Comparison of ENCODE assay signal across 7 cellular contexts in genomic region chrX:24150051-24150790, GRCh38. TPM values are rescaled to one million over a fixed set of nuclear protein-coding genes. Genes with fewer than 3 reads are reported as not detected.
DNase-seq lines count a peak whose midpoint lies in the region; ATAC-seq and TF ChIP-seq lines count a peak whose summit lies in the region.

No MANE protein-coding gene starts in this region.

- peaks cover 3 to 51% of the 10 kb centered on the region in 2 donors for H3K4me1 ChIP-seq in ascending aorta

- H3K9me3 ChIP-seq in ascending aorta, result no peaks in the 10 kb centered on the region

- no peaks in the 10 kb centered on the region for H3K27me3 ChIP-seq in ascending aorta

- peak overlapping the region; percentile 99 to 100 for H3K27ac ChIP-seq in ascending aorta

- peaks cover 0 to 4% of the 10 kb centered on the region in 2 donors for H3K36me3 ChIP-seq in ascending aorta

- peak; percentile 51 for TF ChIP-seq CTCF in GM13977 (IDR thresholded peaks at IDR 0.05; ENCODE audit: extremely low read depth, insufficient read depth, missing control alignments)
- TF ChIP-seq CTCF in ascending aorta (IDR thresholded peaks at IDR 0.05), result peak; percentile 49 to 62 (median 57)

- in situ Hi-C loops in GM13977 (cut with MboI; ENCODE audit: low pct_unique_long_range_greater_than_20kb, low sequenced_read_pairs, unreplicated experiment), result no loop called here

- intact Hi-C loops in ascending aorta (cut with DNase I), result loop anchor here (1.0 to 5.0 kb wide), 4 partner anchors 52 to 241 kb away; partner anchors contain the start of genes CXorf58 and EIF2S3

- peak; percentile 76 for ATAC-seq in HG02763 (IDR thresholded peaks at IDR 0.05; ENCODE audit: unreplicated experiment)

- DNase-seq in GM13977 (ENCODE audit: low spot score) (peak; percentile 96), NCI-H1417 (lab: John Stamatoyannopoulos, UW) (peak; percentile 87 to 99 (median 98)), T-helper 2 cell (peak; percentile 59 to 93 (median 81)), ascending aorta (ENCODE audit: low spot score in 2 of 2) (peak; percentile 71 to 95), hepatic stellate cell (ENCODE audit: low spot score) (peak; percentile 96), retina (peak; percentile 88)

- peak overlapping the region; percentile 83 to 97 for H3K4me3 ChIP-seq in ascending aorta

RNA-seq across cellular contexts. Expression of gene ZFX, which starts 0.7 kb away (rescaled TPM):
- total RNA-seq in ascending aorta, result 23.4 TPM

Comparison
In these comparisons a context has a peak if more than half of its experiments do, and no peak if none do; other contexts are left out.
1. Peak in every context shown above with its lines: DNase-seq, ATAC-seq, H3K4me3 ChIP-seq and H3K27ac ChIP-seq.